In genomic region chr20:45322952-45323383, GRCh38 we compare ENCODE assay signal across 8 cellular contexts. TPM values are rescaled to one million over a fixed set of nuclear protein-coding genes. Genes with fewer than 3 reads are reported as not detected.
A peak's percentile ranks its signal among the peaks of the same experiment; 100 is the strongest.
DNase-seq lines count a peak whose midpoint lies in the region; ATAC-seq and TF ChIP-seq lines count a peak whose summit lies in the region.

No MANE protein-coding gene starts in this region.

- peak; percentile 69 to 77 for ATAC-seq in lower lobe of right lung
- no peak for ATAC-seq in GM21423 (IDR thresholded peaks at IDR 0.05; ENCODE audit: unreplicated experiment)

- H3K9me3 ChIP-seq in mammary epithelial cell (replicated peaks; ENCODE audit: insufficient read depth, low read length), result no peaks in the 10 kb centered on the region
- no peaks in the 10 kb centered on the region for H3K9me3 ChIP-seq in lower lobe of right lung

- dilution Hi-C loops in mammary epithelial cell (cut with HindIII; ENCODE audit: low sequenced_read_pairs), result no loop called here

- peak; percentile 24 for TF ChIP-seq CTCF in GM12873 (IDR thresholded peaks at IDR 0.05; ENCODE audit: insufficient read depth, low read depth, low read length, missing control alignments)
- TF ChIP-seq CTCF in mammary epithelial cell (conservative IDR thresholded peaks at IDR 0.05 in 1 of 2, IDR thresholded peaks at IDR 0.05 in 1 of 2; ENCODE audit: extremely low read depth in 1 of 2, insufficient read depth in 1 of 2, low read depth in 1 of 2, low read length in 2 of 2), result no peak
- TF ChIP-seq CTCF in lower lobe of right lung (IDR thresholded peaks at IDR 0.05), result peak; percentile 33

- intact Hi-C loops in mammary epithelial cell (cut with micrococcal nuclease) (loop anchor here (1.0 to 2.0 kb wide), 2 partner anchors 22 to 114 kb away; no protein-coding TSS in a partner anchor), lower lobe of right lung (cut with DNase I) (no loop called here)

- no peak overlapping the region for H2AFZ ChIP-seq in mammary epithelial cell (ENCODE audit: low read depth, low read length)

- WGBS in mammary epithelial cell (ENCODE audit: low coverage, missing lambda C conversion rate), result 77% methylated on average over 6 of the region's 7 CpGs

- DNase-seq in NCI-H460 (ENCODE audit: extremely low read depth, low read depth) (peak; percentile 53), mammary epithelial cell (peak; percentile 51), lower lobe of right lung (peak; percentile 78), GOT3 (lab: John Stamatoyannopoulos, UW) (no peak)
- DNase-seq in stimulated activated CD8-positive, alpha-beta memory T cell treated with anti-CD3 and anti-CD28 coated beads, Interleukin-4, amount 100 ng/mL, for 48 hours, result no peak
- no peak for DNase-seq in central memory CD4-positive, alpha-beta T cell

- BruUV-seq in mammary epithelial cell (replicated peaks; lab: Mats Ljungman, UMichigan), result no TSS peak

- H3K27me3 ChIP-seq in mammary epithelial cell (ENCODE audit: insufficient read depth, low read length) (no peaks in the 10 kb centered on the region), lower lobe of right lung (ENCODE audit: low read depth) (no peaks in the 10 kb centered on the region)

- peaks cover 22% of the 10 kb centered on the region for H3K36me3 ChIP-seq in mammary epithelial cell (ENCODE audit: insufficient read depth, low read length)
- H3K36me3 ChIP-seq in lower lobe of right lung, result peaks cover 22% of the 10 kb centered on the region

- H4K20me1 ChIP-seq in mammary epithelial cell (ENCODE audit: insufficient read depth, low read length), result no peaks in the 10 kb centered on the region

- no peak overlapping the region for H3K4me2 ChIP-seq in mammary epithelial cell (ENCODE audit: insufficient read depth, low read depth, low read length)

- peaks cover 11% of the 10 kb centered on the region for H3K79me2 ChIP-seq in mammary epithelial cell (ENCODE audit: insufficient read depth, low read length)

- no peak overlapping the region for H3K9ac ChIP-seq in mammary epithelial cell (ENCODE audit: insufficient read depth, low read length)

- CTCF ChIA-PET in mammary epithelial cell (lab: Charles Lee; ENCODE audit: low non-redundant PET), result interaction anchor here (0.5 to 1.2 kb wide), 3 partner anchors 22 to 127 kb away, joined by 3 to 15 read pairs (median 4); no protein-coding TSS in a partner anchor

- H3K4me1 ChIP-seq in mammary epithelial cell (ENCODE audit: insufficient read depth, low read length), result no peaks in the 10 kb centered on the region
- no peaks in the 10 kb centered on the region for H3K4me1 ChIP-seq in lower lobe of right lung

- in situ Hi-C loops in mammary epithelial cell (cut with MboI; ENCODE audit: low sequenced_read_pairs in 2 of 2), result loop anchor here (5.0 to 10.0 kb wide), 4 partner anchors 114 to 452 kb away; no protein-coding TSS in a partner anchor

- H3K27ac ChIP-seq in mammary epithelial cell (ENCODE audit: insufficient read depth, low read depth, low read length) (peak overlapping the region; percentile 1), lower lobe of right lung (no peak overlapping the region)

- H3K4me3 ChIP-seq in mammary epithelial cell (replicated peaks in 1 of 3; ENCODE audit: insufficient read depth in 1 of 3, low read depth in 2 of 3, low read length in 3 of 3) (no peak overlapping the region), lower lobe of right lung (no peak overlapping the region)

RNA-seq across cellular contexts. Expression of gene MATN4, which starts 14.9 kb away (rescaled TPM):
- total RNA-seq in NCI-H460 (2014; rRNA removed; shearing (Covaris generic)), result not detected in 2 replicates
- 0.17 TPM in 1 of 2 replicates, not detected in the other for polyA plus RNA-seq in NCI-H460 (2014; cell fraction: nucleus; rRNA removed)
- total RNA-seq in mammary epithelial cell (under 1 TPM in 1 of 2 donors, not detected in 1; 0.24 TPM), lower lobe of right lung (not detected)
- 0.06 TPM for polyA plus RNA-seq in mammary epithelial cell
- polyA minus RNA-seq in mammary epithelial cell, result not detected

RNA-seq across cellular contexts. Expression of gene RBPJL, which starts 16.3 kb away (rescaled TPM):
- not detected in 2 replicates for total RNA-seq in NCI-H460 (2014; rRNA removed; shearing (Covaris generic))
- not detected in 2 replicates for polyA plus RNA-seq in NCI-H460 (2014; cell fraction: nucleus; rRNA removed)
- total RNA-seq in mammary epithelial cell, result not detected
- not detected for polyA plus RNA-seq in mammary epithelial cell
- not detected for polyA minus RNA-seq in mammary epithelial cell
- not detected for total RNA-seq in lower lobe of right lung

RNA-seq across cellular contexts. Expression of gene SDC4, which starts 25.3 kb away (rescaled TPM):
- 12.7 and 14.7 TPM in 2 replicates for total RNA-seq in NCI-H460 (2014; rRNA removed; shearing (Covaris generic))
- 6.0 and 7.3 TPM in 2 replicates for polyA plus RNA-seq in NCI-H460 (2014; cell fraction: nucleus; rRNA removed)
- total RNA-seq in mammary epithelial cell (100 to 1,000 TPM; 276 to 550 TPM), lower lobe of right lung (259 TPM)
- polyA plus RNA-seq in mammary epithelial cell, result 135 TPM
- polyA minus RNA-seq in mammary epithelial cell, result 326 TPM

RNA-seq across cellular contexts. Expression of gene SYS1, which starts 40.0 kb away (rescaled TPM):
- total RNA-seq in NCI-H460 (2014; rRNA removed; shearing (Covaris generic)), result 36.4 and 38.0 TPM in 2 replicates
- 12.1 and 15.4 TPM in 2 replicates for polyA plus RNA-seq in NCI-H460 (2014; cell fraction: nucleus; rRNA removed)
- total RNA-seq in mammary epithelial cell (10 to 100 TPM; 20.9 to 25.0 TPM), lower lobe of right lung (69.3 TPM)
- 35.1 TPM for polyA plus RNA-seq in mammary epithelial cell
- polyA minus RNA-seq in mammary epithelial cell, result 40.9 TPM

RNA-seq across cellular contexts. Expression of gene TP53TG5, which starts 55.2 kb away (rescaled TPM):
- not detected in 2 replicates for total RNA-seq in NCI-H460 (2014; rRNA removed; shearing (Covaris generic))
- not detected in 2 replicates for polyA plus RNA-seq in NCI-H460 (2014; cell fraction: nucleus; rRNA removed)
- total RNA-seq in mammary epithelial cell (not detected), lower lobe of right lung (not detected)
- polyA plus RNA-seq in mammary epithelial cell, result not detected
- polyA minus RNA-seq in mammary epithelial cell, result not detected

Comparison
In these comparisons a context has a peak if more than half of its experiments do, and no peak if none do; other contexts are left out.
1. CTCF ChIP-seq: peak in GM12873 (single experiment) and lower lobe of right lung (single experiment); none in mammary epithelial cell (0 of 2).
2. DNase-seq: peak in NCI-H460 (single experiment), mammary epithelial cell (single experiment) and lower lobe of right lung (single experiment); none in GOT3 (single experiment), stimulated activated CD8-positive, alpha-beta memory T cell treated with anti-CD3 and anti-CD28 coated beads, Interleukin-4, amount 100 ng/mL, for 48 hours (single experiment) and central memory CD4-positive, alpha-beta T cell (single experiment).
3. RNA of gene SDC4, which starts 25.3 kb away (total RNA-seq): 276 to 550 TPM in mammary epithelial cell and 259 TPM in lower lobe of right lung (single experiment); 12.7 to 14.7 TPM in NCI-H460; every median in the first group is over 10 times any median in the second.